33 cellular contexts compared by ENCODE assay signal in the genomic region with DNA sequence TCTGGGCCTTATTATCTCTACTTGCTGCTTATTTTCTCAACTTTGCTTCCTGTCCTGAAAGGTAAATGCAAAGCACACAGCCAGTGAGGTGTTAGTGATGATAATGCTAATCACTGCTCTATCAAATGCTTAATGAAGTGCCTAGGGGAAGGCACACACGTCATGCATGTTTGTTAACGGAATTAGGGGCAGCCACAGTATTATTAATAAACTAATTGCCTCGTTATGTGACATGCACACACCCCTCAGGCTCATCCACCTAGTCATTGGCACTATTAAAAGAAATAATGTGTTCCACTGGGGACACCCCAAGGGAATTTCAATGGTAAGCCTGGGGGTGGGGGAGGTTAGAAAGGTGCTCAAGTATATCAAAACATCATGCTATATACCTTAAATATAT.
"Had no signal": no experiment of that assay in that cellular context is flagged by ENCODE, and none has a peak within 500 bp of the region (broad histone marks: within the 10 kb centered on the region; RNA-seq: fewer than 3 reads in every experiment).

No MANE protein-coding gene starts in this region.

- FAIRE-seq: bronchial epithelial cell had no signal

- H3K27ac ChIP-seq: adrenal gland, ascending aorta, body of pancreas, brain microvascular endothelial cell, breast epithelium, cardiac muscle cell had no signal

- H3K4me1 ChIP-seq: adrenal gland, ascending aorta, breast epithelium had no signal

- H3K9me3 ChIP-seq: adrenal gland, ascending aorta, body of pancreas had no signal

- H3K4me3 ChIP-seq: adrenal gland, ascending aorta, body of pancreas, breast epithelium, cardiac muscle cell had no signal

- ATAC-seq: activated naive CD4-positive, alpha-beta T cell treated with anti-CD3 and anti-CD28 coated beads, Interleukin-2, amount 50 U/mL, for 72 hours; activated naive CD8-positive, alpha-beta T cell treated with anti-CD3 and anti-CD28 coated beads, Interleukin-2, amount 50 U/mL, for 24 hours; activated T-cell treated with anti-CD3 and anti-CD28 coated beads, Interleukin-2, amount 50 U/mL, for 4 hours; activated T-cell treated with anti-CD3 and anti-CD28 coated beads, Interleukin-2, amount 50 U/mL, for 72 hours; activated T-helper 17 cell treated with anti-CD3 and anti-CD28 coated beads, Interleukin-2, amount 50 U/mL, for 72 hours; body of pancreas had no signal

- H3K27me3 ChIP-seq: adrenal gland, ascending aorta, body of pancreas, brain microvascular endothelial cell, cardiac muscle cell had no signal

- DNase-seq: activated effector memory CD4-positive, alpha-beta T cell treated with anti-CD3 and anti-CD28 coated beads, Interleukin-2, amount 50 U/mL, for 16 hours; activated effector memory CD4-positive, alpha-beta T cell treated with Interleukin-2 at 50 U/mL for 16 hours; activated gamma-delta T cell; activated gamma-delta T cell treated with Interleukin-2 at 50 U/mL for 16 hours; activated naive CD4-positive, alpha-beta T cell; activated naive CD4-positive, alpha-beta T cell treated with anti-CD3 and anti-CD28 coated beads for 36 hours; activated naive CD4-positive, alpha-beta T cell treated with anti-CD3 and anti-CD28 coated beads, Interleukin-2, amount 10 ng/mL, durations not matched to agents 7 days and 5 days; activated naive CD4-positive, alpha-beta T cell treated with anti-CD3 and anti-CD28 coated beads, Interleukin-2, amount 50 U/mL, for 16 hours; activated naive CD4-positive, alpha-beta T cell treated with Interleukin-2 at 50 U/mL for 16 hours; activated naive CD8-positive, alpha-beta T cell treated with anti-CD3 and anti-CD28 coated beads for 36 hours; activated naive CD8-positive, alpha-beta T cell treated with anti-CD3 and anti-CD28 coated beads, Interleukin-2, amount 10 ng/mL, durations not matched to agents 7 days and 5 days; activated naive CD8-positive, alpha-beta T cell treated with anti-CD3 and anti-CD28 coated beads, Interleukin-2, amount 50 U/mL, for 24 hours; activated T-cell treated with anti-CD3 and anti-CD28 coated beads, Interleukin-2, amount 50 U/mL, for 1 hour; activated T-cell treated with anti-CD3 and anti-CD28 coated beads, Interleukin-2, amount 50 U/mL, for 24 hours; activated T-cell treated with anti-CD3 and anti-CD28 coated beads, Interleukin-2, amount 50 U/mL, for 4 hours; activated T-cell treated with anti-CD3 and anti-CD28 coated beads, Interleukin-2, amount 50 U/mL, for 48 hours; activated T-cell treated with anti-CD3 and anti-CD28 coated beads, Interleukin-2, amount 50 U/mL, for 72 hours; adrenal gland; amniotic stem cell; amygdala; anterior cingulate cortex; aorta; body of pancreas; brain microvascular endothelial cell; caudate nucleus; central memory CD4-positive, alpha-beta T cell; cerebellar nuclear complex had no signal

- H3K36me3 ChIP-seq: adrenal gland, ascending aorta, brain microvascular endothelial cell, breast epithelium, cardiac muscle cell had no signal
